In genomic region chr13:31909889-31910551, GRCh38 we compare ENCODE assay signal across 8 cellular contexts.
A peak's percentile ranks its signal among the peaks of the same experiment; 100 is the strongest.
DNase-seq lines count a peak whose midpoint lies in the region; ATAC-seq and TF ChIP-seq lines count a peak whose summit lies in the region.

No MANE protein-coding gene starts in this region.

- H3K4me3 ChIP-seq in IMR-90 (ENCODE audit: insufficient read depth, low read depth, low read length) (no peak overlapping the region), PC-9 (no peak overlapping the region)

- no peak overlapping the region for H3K23ac ChIP-seq in IMR-90 (ENCODE audit: low read depth, low read length)

- no peak overlapping the region for H3K18ac ChIP-seq in IMR-90 (ENCODE audit: low read depth, low read length)

- no peaks in the 10 kb centered on the region; the same call in 1 of the 2 replicates for H3K4me1 ChIP-seq in IMR-90 (ENCODE audit: control insufficient read depth, insufficient read depth, low read length)
- peaks cover 27% of the 10 kb centered on the region for H3K4me1 ChIP-seq in PC-9 (replicated peaks; ENCODE audit: insufficient read depth)

- POLR2A ChIA-PET in IMR-90 (lab: Charles Lee; ENCODE audit: unreplicated experiment) (no interaction called here), PC-9 (lab: Charles Lee; ENCODE audit: unreplicated experiment) (interaction anchor here (0.6 to 0.8 kb wide), 4 partner anchors 14 to 58 kb away, joined by 6 to 19 read pairs (median 10); no protein-coding TSS in a partner anchor)

- H3K56ac ChIP-seq in IMR-90 (ENCODE audit: extremely low read depth, insufficient read depth, low read length), result no peak overlapping the region

- no CpG with 5 or more reads among the region's 5 CpGs for WGBS in IMR-90 (ENCODE audit: extremely low coverage in 2 of 2, insufficient read length in 1 of 2), 2 experiments

- no peak overlapping the region for H2BK20ac ChIP-seq in IMR-90 (ENCODE audit: low read depth, low read length)

- BruUV-seq in IMR-90 (replicated peaks; lab: Mats Ljungman, UMichigan) (no TSS peak), PC-9 (replicated peaks; lab: Mats Ljungman, UMichigan) (no TSS peak)

- no peak overlapping the region for H3K9ac ChIP-seq in IMR-90 (ENCODE audit: low read depth, low read length)

- H2BK120ac ChIP-seq in IMR-90 (ENCODE audit: low read depth, low read length), result no peak overlapping the region

- H3K27ac ChIP-seq in IMR-90 (ENCODE audit: insufficient read depth, low read length) (no peak overlapping the region), PC-9 (no peak overlapping the region)

- no peaks in the 10 kb centered on the region for H3K9me1 ChIP-seq in IMR-90 (ENCODE audit: insufficient read depth, low read length)

- no peaks in the 10 kb centered on the region for H3F3A ChIP-seq in PC-9 (ENCODE audit: insufficient read depth, low read depth)

- dilution Hi-C loops in IMR-90 (cut with HindIII; ENCODE audit: low sequenced_read_pairs, unreplicated experiment), result no loop called here

- H3K4me3 Mint-ChIP-seq in activated naive CD4-positive, alpha-beta T cell treated with anti-CD3 and anti-CD28 coated beads for 36 hours, result no peak overlapping the region

- no peak overlapping the region for H3K4ac ChIP-seq in IMR-90 (ENCODE audit: low read depth, low read length)

- H2AFZ ChIP-seq in IMR-90 (replicated peaks; ENCODE audit: low read length, poor library complexity) (no peak overlapping the region), PC-9 (no peak overlapping the region)

- H3K9me3 ChIP-seq in IMR-90 (ENCODE audit: control insufficient read depth, insufficient read depth, low read length) (no peaks in the 10 kb centered on the region), PC-9 (ENCODE audit: insufficient read depth, low read depth) (no peaks in the 10 kb centered on the region)

- H2BK5ac ChIP-seq in IMR-90 (ENCODE audit: low read depth, low read length, poor library complexity, severe bottlenecking), result no peak overlapping the region

- DNase-seq in GF-D8 (lab: John Stamatoyannopoulos, UW) (peak; percentile 17), IMR-90 (peak; percentile 70), PC-9 (peak; percentile 39 to 45), Right ventricle myocardium superior (peak; percentile 50), renal cortical epithelial cell (ENCODE audit: low read depth) (peak; percentile 59), OCI-M2 (lab: John Stamatoyannopoulos, UW; ENCODE audit: unreplicated experiment) (no peak)
- DNase-seq in activated naive CD4-positive, alpha-beta T cell treated with anti-CD3 and anti-CD28 coated beads for 36 hours, result peak; percentile 63

- CTCF ChIA-PET in IMR-90 (lab: Yijun Ruan, JAX) (interaction anchor here (0.6 to 1.8 kb wide), 34 partner anchors 8 to 682 kb away, joined by 3 to 27 read pairs (median 3); partner anchors contain the start of genes BRCA2 and ZAR1L), PC-9 (lab: Charles Lee) (interaction anchor here (0.6 to 1.5 kb wide), 15 partner anchors 35 to 672 kb away, joined by 3 to 11 read pairs (median 4); partner anchors contain the start of genes BRCA2 and ZAR1L)
- CTCF ChIA-PET in activated naive CD4-positive, alpha-beta T cell treated with anti-CD3 and anti-CD28 coated beads for 36 hours (lab: Charles Lee), result interaction anchor here (0.6 to 2.5 kb wide), 47 partner anchors 9 to 682 kb away, joined by 3 to 18 read pairs (median 3); partner anchors contain the start of gene N4BP2L2

- peak; percentile 88 for TF ChIP-seq RAD21 in IMR-90 (IDR thresholded peaks at IDR 0.05; ENCODE audit: low read length)

- no peak overlapping the region for H3K27ac Mint-ChIP-seq in activated naive CD4-positive, alpha-beta T cell treated with anti-CD3 and anti-CD28 coated beads for 36 hours

- H4K5ac ChIP-seq in IMR-90 (ENCODE audit: low read depth, low read length), result no peak overlapping the region

- no peaks in the 10 kb centered on the region for H3K4me1 Mint-ChIP-seq in activated naive CD4-positive, alpha-beta T cell treated with anti-CD3 and anti-CD28 coated beads for 36 hours (ENCODE audit: low read depth)

- no peaks in the 10 kb centered on the region for H3K36me3 Mint-ChIP-seq in activated naive CD4-positive, alpha-beta T cell treated with anti-CD3 and anti-CD28 coated beads for 36 hours (ENCODE audit: low read depth)

- in situ Hi-C loops in IMR-90 (cut with MboI; ENCODE audit: low sequenced_read_pairs), result loop anchor here (5.0 to 10.0 kb wide), 2 partner anchors 402 to 665 kb away; no protein-coding TSS in a partner anchor

- no peak for TF ChIP-seq POLR2A in IMR-90 (IDR thresholded peaks at IDR 0.05; ENCODE audit: low read depth, low read length)

- ATAC-seq in IMR-90 (ENCODE audit: low read depth) (peak; percentile 66), Right ventricle myocardium superior (ENCODE audit: poor library complexity) (peak; percentile 71), HG03354 (IDR thresholded peaks at IDR 0.05; ENCODE audit: poor library complexity, severe bottlenecking, unreplicated experiment) (no peak)

- no peak overlapping the region for H3K4me2 ChIP-seq in IMR-90 (ENCODE audit: low read depth, low read length)
- H3K4me2 ChIP-seq in PC-9, result no peak overlapping the region

- no peak overlapping the region for H2AK5ac ChIP-seq in IMR-90 (ENCODE audit: low read depth, low read length)

- H4K91ac ChIP-seq in IMR-90 (ENCODE audit: insufficient read depth, low read depth, low read length), result no peak overlapping the region

- peaks cover 3% of the 10 kb centered on the region for H3K27me3 Mint-ChIP-seq in activated naive CD4-positive, alpha-beta T cell treated with anti-CD3 and anti-CD28 coated beads for 36 hours (ENCODE audit: low read depth)

- no peak overlapping the region for H2BK15ac ChIP-seq in IMR-90 (ENCODE audit: low read depth, low read length)

- H3K79me2 ChIP-seq in PC-9 (ENCODE audit: low read depth), result no peaks in the 10 kb centered on the region

- TF ChIP-seq CTCF in IMR-90 (conservative IDR thresholded peaks at IDR 0.05; ENCODE audit: low read depth, low read length) (peak; percentile 90), PC-9 (conservative IDR thresholded peaks at IDR 0.05) (peak; percentile 93)

- no peak overlapping the region for H4K8ac ChIP-seq in IMR-90 (ENCODE audit: low read depth in 2 of 2, low read length in 2 of 2)

- H4K20me1 ChIP-seq in IMR-90 (ENCODE audit: insufficient read depth, low read length), result no peaks in the 10 kb centered on the region
- no peaks in the 10 kb centered on the region for H4K20me1 ChIP-seq in PC-9 (ENCODE audit: insufficient read depth)

- no peaks in the 10 kb centered on the region for H3K9me2 ChIP-seq in PC-9 (ENCODE audit: insufficient read depth)

- intact Hi-C loops in IMR-90 (cut with micrococcal nuclease) (loop anchor here (1.0 to 10.0 kb wide), 7 partner anchors 109 to 672 kb away; partner anchors contain the start of gene FRY), PC-9 (cut with micrococcal nuclease; ENCODE audit: unreplicated experiment) (loop anchor here (1.0 to 10.0 kb wide), 4 partner anchors 87 to 671 kb away; no protein-coding TSS in a partner anchor), Right ventricle myocardium superior (cut with DNase I) (loop anchor here (5.0 kb wide), 1 partner anchor 402 kb away; no protein-coding TSS in a partner anchor)
- intact Hi-C loops in activated naive CD4-positive, alpha-beta T cell treated with anti-CD3 and anti-CD28 coated beads for 36 hours (cut with micrococcal nuclease), result loop anchor here (1.0 to 5.0 kb wide), 5 partner anchors 107 to 1107 kb away; partner anchors contain the start of gene KL

- H3K36me3 ChIP-seq in IMR-90 (ENCODE audit: control insufficient read depth, insufficient read depth, low read length), result no peaks in the 10 kb centered on the region
- H3K36me3 ChIP-seq in PC-9 (ENCODE audit: low read depth), result no peaks in the 10 kb centered on the region

- no peaks in the 10 kb centered on the region for H3K9me3 Mint-ChIP-seq in activated naive CD4-positive, alpha-beta T cell treated with anti-CD3 and anti-CD28 coated beads for 36 hours

- H3K14ac ChIP-seq in IMR-90 (replicated peaks; ENCODE audit: low read depth, low read length), result no peak overlapping the region

- no peaks in the 10 kb centered on the region for H3K79me1 ChIP-seq in IMR-90 (ENCODE audit: low read depth in 1 of 2, low read length in 2 of 2)

- no peak overlapping the region for H2AK9ac ChIP-seq in IMR-90 (replicated peaks; ENCODE audit: low read depth, low read length, poor library complexity)

- H3K27me3 ChIP-seq in IMR-90 (ENCODE audit: control insufficient read depth, insufficient read depth, low read length), result peaks cover 8% of the 10 kb centered on the region; the same call in 1 of the 2 replicates
- H3K27me3 ChIP-seq in PC-9 (ENCODE audit: insufficient read depth, low read depth), result no peaks in the 10 kb centered on the region

TF ChIP-seq in IMR-90, 13 proteins besides CTCF, POLR2A, EP300 and RAD21:
- TF ChIP-seq CHD1 (IDR thresholded peaks at IDR 0.05; ENCODE audit: low read depth, low read length) (no peak), RCOR1 (IDR thresholded peaks at IDR 0.05; ENCODE audit: insufficient replicate concordance, low read length) (no peak), USF2 (IDR thresholded peaks at IDR 0.05; ENCODE audit: low read depth, low read length) (no peak), MAFK (IDR thresholded peaks at IDR 0.05; ENCODE audit: low read depth, low read length) (no peak), SMC3 (IDR thresholded peaks at IDR 0.05; ENCODE audit: low read depth, low read length) (peak; percentile 88), BHLHE40 (IDR thresholded peaks at IDR 0.05; ENCODE audit: low read depth, low read length) (no peak; the same call in 1 of the 2 replicates)
TF ChIP-seq in IMR-90: peak in this region for 1.
